ENCODE assay signal across 9 cellular contexts in genomic region chr6:43715056-43715788, GRCh38. TPM values are rescaled to one million over a fixed set of nuclear protein-coding genes. Genes with fewer than 3 reads are reported as not detected.
DNase-seq lines count a peak whose midpoint lies in the region; ATAC-seq and TF ChIP-seq lines count a peak whose summit lies in the region.
"Had no signal": no experiment of that assay in that cellular context is flagged by ENCODE, and none has a peak within 500 bp of the region (broad histone marks: within the 10 kb centered on the region; RNA-seq: fewer than 3 reads in every experiment).

No MANE protein-coding gene starts in this region.

- in situ Hi-C loops in transverse colon (cut with MboI; ENCODE audit: low pct_ligation_motif_present in 1 of 4, low pct_unique_long_range_greater_than_20kb in 1 of 4, low sequenced_read_pairs in 3 of 4), result no loop called here

- no peaks in the 10 kb centered on the region for H3K36me3 ChIP-seq in transverse colon

- no peak overlapping the region for H3K4me3 Mint-ChIP-seq in activated naive CD8-positive, alpha-beta T cell treated with anti-CD3 and anti-CD28 coated beads, Interleukin-2, amount 50 U/mL, for 24 hours
- no peak overlapping the region for H3K4me3 Mint-ChIP-seq in activated naive CD8-positive, alpha-beta T cell treated with anti-CD3 and anti-CD28 coated beads for 36 hours
- no peak overlapping the region for H3K4me3 Mint-ChIP-seq in glutamatergic neuron (ENCODE audit: unreplicated experiment)

- H3K9me3 ChIP-seq in transverse colon, result no peaks in the 10 kb centered on the region

- H3K27me3 ChIP-seq in transverse colon, result no peaks in the 10 kb centered on the region

- peak; percentile 37 for ATAC-seq in activated naive CD8-positive, alpha-beta T cell treated with anti-CD3 and anti-CD28 coated beads, Interleukin-2, amount 50 U/mL, for 24 hours
- peak; percentile 87 for ATAC-seq in HG02623 (IDR thresholded peaks at IDR 0.05; ENCODE audit: unreplicated experiment)
- peak; percentile 69 for ATAC-seq in HG03575 (IDR thresholded peaks at IDR 0.05; ENCODE audit: extremely low read depth, insufficient number of reproducible peaks, low FRiP score, unreplicated experiment)

- intact Hi-C loops in transverse colon (cut with DNase I; ENCODE audit: low total_unique reads), result no loop called here

- 64% methylated on average over 5 of the region's 5 CpGs; no CpG with 5 or more reads in 1 of the 2 donors for WGBS in transverse colon (ENCODE audit: low coverage in 1 of 2), 2 donors

- peaks cover 0 to 6% (median 2%) of the 10 kb centered on the region in 4 donors for H3K4me1 ChIP-seq in transverse colon

- peaks cover 8% of the 10 kb centered on the region for H3K27me3 Mint-ChIP-seq in activated naive CD8-positive, alpha-beta T cell treated with anti-CD3 and anti-CD28 coated beads, Interleukin-2, amount 50 U/mL, for 24 hours
- peaks cover 7% of the 10 kb centered on the region for H3K27me3 Mint-ChIP-seq in activated naive CD8-positive, alpha-beta T cell treated with anti-CD3 and anti-CD28 coated beads for 36 hours
- H3K27me3 Mint-ChIP-seq in glutamatergic neuron (ENCODE audit: unreplicated experiment), result peaks cover 9% of the 10 kb centered on the region

- H3K27ac Mint-ChIP-seq in activated naive CD8-positive, alpha-beta T cell treated with anti-CD3 and anti-CD28 coated beads, Interleukin-2, amount 50 U/mL, for 24 hours, result no peak overlapping the region
- no peak overlapping the region for H3K27ac Mint-ChIP-seq in activated naive CD8-positive, alpha-beta T cell treated with anti-CD3 and anti-CD28 coated beads for 36 hours
- H3K27ac Mint-ChIP-seq in glutamatergic neuron (ENCODE audit: unreplicated experiment), result no peak overlapping the region

- no peaks in the 10 kb centered on the region for H3K9me3 Mint-ChIP-seq in activated naive CD8-positive, alpha-beta T cell treated with anti-CD3 and anti-CD28 coated beads, Interleukin-2, amount 50 U/mL, for 24 hours
- H3K9me3 Mint-ChIP-seq in activated naive CD8-positive, alpha-beta T cell treated with anti-CD3 and anti-CD28 coated beads for 36 hours, result no peaks in the 10 kb centered on the region
- H3K9me3 Mint-ChIP-seq in glutamatergic neuron (ENCODE audit: unreplicated experiment), result peaks cover 2% of the 10 kb centered on the region

- TF ChIP-seq POLR2A in transverse colon (IDR thresholded peaks at IDR 0.05), result no peak

- H3K4me3 ChIP-seq in transverse colon, result no peak overlapping the region

- TF ChIP-seq CTCF in transverse colon (IDR thresholded peaks at IDR 0.05) (no peak), glutamatergic neuron (IDR thresholded peaks at IDR 0.05; ENCODE audit: partially characterized antibody, unreplicated experiment) (no peak)

- no peak for DNase-seq in activated naive CD8-positive, alpha-beta T cell treated with anti-CD3 and anti-CD28 coated beads, Interleukin-2, amount 50 U/mL, for 24 hours
- DNase-seq in activated naive CD8-positive, alpha-beta T cell treated with anti-CD3 and anti-CD28 coated beads for 36 hours, result no peak
- peak; percentile 65 for DNase-seq in transverse colon
- no peak for DNase-seq in glutamatergic neuron
- DNase-seq in activated CD4-positive, alpha-beta T cell treated with anti-CD3 and anti-CD28 coated beads for 1 hour, result no peak
- no peak for DNase-seq in HCEC 1CT
- DNase-seq: NCI-H2227 treated with DMSO at 0.1 percent for 48 hours had no signal

- TF ChIP-seq EP300 in transverse colon (IDR thresholded peaks at IDR 0.05; ENCODE audit: low read depth), result no peak

- no peaks in the 10 kb centered on the region for H3K36me3 Mint-ChIP-seq in activated naive CD8-positive, alpha-beta T cell treated with anti-CD3 and anti-CD28 coated beads, Interleukin-2, amount 50 U/mL, for 24 hours (ENCODE audit: low read depth)
- no peaks in the 10 kb centered on the region for H3K36me3 Mint-ChIP-seq in activated naive CD8-positive, alpha-beta T cell treated with anti-CD3 and anti-CD28 coated beads for 36 hours
- H3K36me3 Mint-ChIP-seq in glutamatergic neuron (ENCODE audit: unreplicated experiment), result no peaks in the 10 kb centered on the region

- H3K27ac ChIP-seq in transverse colon, result peak overlapping the region in 1 of 4 donors; percentile 69

- H3K4me1 Mint-ChIP-seq in activated naive CD8-positive, alpha-beta T cell treated with anti-CD3 and anti-CD28 coated beads, Interleukin-2, amount 50 U/mL, for 24 hours, result peaks cover 7% of the 10 kb centered on the region
- no peaks in the 10 kb centered on the region for H3K4me1 Mint-ChIP-seq in activated naive CD8-positive, alpha-beta T cell treated with anti-CD3 and anti-CD28 coated beads for 36 hours
- H3K4me1 Mint-ChIP-seq in glutamatergic neuron (ENCODE audit: low read depth, unreplicated experiment), result peaks cover 11% of the 10 kb centered on the region

RNA-seq across cellular contexts. Expression of gene MRPS18A, which starts 27.6 kb away (rescaled TPM):
- total RNA-seq in activated naive CD8-positive, alpha-beta T cell treated with anti-CD3 and anti-CD28 coated beads for 36 hours, result 10 to 100 TPM; 63.8 to 65.3 TPM
- total RNA-seq in transverse colon (10 to 100 TPM; 25.4 to 48.6 (median 40.3) TPM), glutamatergic neuron (ENCODE audit: unreplicated experiment) (27.7 TPM)

RNA-seq across cellular contexts. Expression of gene VEGFA, which starts 54.8 kb away (rescaled TPM):
- 10 to 100 TPM; 51.9 to 54.7 TPM for total RNA-seq in activated naive CD8-positive, alpha-beta T cell treated with anti-CD3 and anti-CD28 coated beads for 36 hours
- 100 to 1,000 TPM; 131 to 608 (median 203) TPM for total RNA-seq in transverse colon
- total RNA-seq in glutamatergic neuron (ENCODE audit: unreplicated experiment), result 21.6 TPM

Comparison
In these comparisons a context has a peak if more than half of its experiments do, and no peak if none do; other contexts are left out.
1. ATAC-seq: peak in every context shown above with its lines; median percentile 87 in HG02623; 69 in HG03575; 37 in activated naive CD8-positive, alpha-beta T cell treated with anti-CD3 and anti-CD28 coated beads, Interleukin-2, amount 50 U/mL, for 24 hours.